Comparison of ENCODE assay signal across 1 cellular context in the genomic region with DNA sequence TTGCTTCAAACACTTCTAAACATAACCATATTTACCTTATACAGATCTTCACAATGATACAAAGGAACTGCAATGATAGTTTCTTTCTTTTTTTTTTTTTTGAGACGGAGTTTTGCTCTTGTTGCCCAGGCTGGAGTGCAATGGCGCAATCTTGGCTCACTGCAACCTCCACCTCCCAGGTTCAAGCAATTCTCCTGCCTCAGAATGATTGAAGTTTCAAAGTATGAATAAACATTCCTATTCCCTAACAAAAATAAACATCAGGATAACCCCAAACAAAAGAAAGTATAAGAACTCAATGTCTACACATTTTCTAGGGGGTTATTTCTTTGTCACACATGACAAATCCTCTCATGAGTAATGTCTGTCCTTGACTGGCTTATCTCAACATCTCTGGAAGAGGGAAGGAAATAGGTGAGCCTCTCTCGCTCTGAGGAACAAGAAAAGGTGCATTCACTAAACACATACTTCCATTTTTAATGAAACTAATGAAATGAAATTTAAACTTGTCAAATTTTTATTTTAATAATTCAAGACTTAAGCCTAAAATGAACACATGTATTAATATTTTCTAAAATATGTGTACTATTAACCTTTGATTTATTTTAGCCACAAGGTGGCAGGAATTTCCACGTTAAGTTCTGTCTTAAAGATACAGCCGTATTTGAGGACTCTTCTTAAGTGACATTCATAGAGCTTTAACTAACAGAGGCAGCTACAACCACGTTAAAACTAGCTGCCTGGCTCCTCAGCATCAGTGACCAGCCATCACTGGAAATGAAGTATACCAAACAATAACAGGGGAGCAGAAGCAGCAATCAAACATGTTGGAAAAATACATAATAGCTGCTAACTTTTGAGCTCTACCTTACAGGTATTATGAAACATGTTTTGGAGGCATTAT.
TF ChIP-seq lines count a peak whose summit lies in the region.

No MANE protein-coding gene starts in this region.

TF ChIP-seq in K562, 482 proteins besides CTCF, POLR2A, EP300 and RAD21 (continued from another document):
- TF ChIP-seq, protein P1, sequence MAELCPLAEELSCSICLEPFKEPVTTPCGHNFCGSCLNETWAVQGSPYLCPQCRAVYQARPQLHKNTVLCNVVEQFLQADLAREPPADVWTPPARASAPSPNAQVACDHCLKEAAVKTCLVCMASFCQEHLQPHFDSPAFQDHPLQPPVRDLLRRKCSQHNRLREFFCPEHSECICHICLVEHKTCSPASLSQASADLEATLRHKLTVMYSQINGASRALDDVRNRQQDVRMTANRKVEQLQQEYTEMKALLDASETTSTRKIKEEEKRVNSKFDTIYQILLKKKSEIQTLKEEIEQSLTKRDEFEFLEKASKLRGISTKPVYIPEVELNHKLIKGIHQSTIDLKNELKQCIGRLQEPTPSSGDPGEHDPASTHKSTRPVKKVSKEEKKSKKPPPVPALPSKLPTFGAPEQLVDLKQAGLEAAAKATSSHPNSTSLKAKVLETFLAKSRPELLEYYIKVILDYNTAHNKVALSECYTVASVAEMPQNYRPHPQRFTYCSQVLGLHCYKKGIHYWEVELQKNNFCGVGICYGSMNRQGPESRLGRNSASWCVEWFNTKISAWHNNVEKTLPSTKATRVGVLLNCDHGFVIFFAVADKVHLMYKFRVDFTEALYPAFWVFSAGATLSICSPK (IDR thresholded peaks at IDR 0.05; ENCODE audit: borderline replicate concordance), result no peak
- TF ChIP-seq PTTG1 (tag; IDR thresholded peaks at IDR 0.05; ENCODE audit: low read depth), result no peak
- TF ChIP-seq C11orf30 (IDR thresholded peaks at IDR 0.05; ENCODE audit: low read depth), result no peak
- TF ChIP-seq, protein P2, sequence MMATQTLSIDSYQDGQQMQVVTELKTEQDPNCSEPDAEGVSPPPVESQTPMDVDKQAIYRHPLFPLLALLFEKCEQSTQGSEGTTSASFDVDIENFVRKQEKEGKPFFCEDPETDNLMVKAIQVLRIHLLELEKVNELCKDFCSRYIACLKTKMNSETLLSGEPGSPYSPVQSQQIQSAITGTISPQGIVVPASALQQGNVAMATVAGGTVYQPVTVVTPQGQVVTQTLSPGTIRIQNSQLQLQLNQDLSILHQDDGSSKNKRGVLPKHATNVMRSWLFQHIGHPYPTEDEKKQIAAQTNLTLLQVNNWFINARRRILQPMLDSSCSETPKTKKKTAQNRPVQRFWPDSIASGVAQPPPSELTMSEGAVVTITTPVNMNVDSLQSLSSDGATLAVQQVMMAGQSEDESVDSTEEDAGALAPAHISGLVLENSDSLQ (IDR thresholded peaks at IDR 0.05), result peak; percentile 23; the same call in 1 of the 2 replicates
- TF ChIP-seq ETV1 (tag; conservative IDR thresholded peaks at IDR 0.05; ENCODE audit: low read depth), result no peak
- no peak for TF ChIP-seq MYBL2 (IDR thresholded peaks at IDR 0.05; ENCODE audit: low read depth)
- no peak for TF ChIP-seq MYBL2 (CRISPR knock-in tag; IDR thresholded peaks at IDR 0.05; ENCODE audit: borderline replicate concordance)
- TF ChIP-seq FOSL1 (tag; conservative IDR thresholded peaks at IDR 0.05), result peak; percentile 74
- TF ChIP-seq SMARCA4 (IDR thresholded peaks at IDR 0.05), result 0 out of 2 replicates have a peak, but pooled peaks have one; percentile 42
- TF ChIP-seq, protein P3, sequence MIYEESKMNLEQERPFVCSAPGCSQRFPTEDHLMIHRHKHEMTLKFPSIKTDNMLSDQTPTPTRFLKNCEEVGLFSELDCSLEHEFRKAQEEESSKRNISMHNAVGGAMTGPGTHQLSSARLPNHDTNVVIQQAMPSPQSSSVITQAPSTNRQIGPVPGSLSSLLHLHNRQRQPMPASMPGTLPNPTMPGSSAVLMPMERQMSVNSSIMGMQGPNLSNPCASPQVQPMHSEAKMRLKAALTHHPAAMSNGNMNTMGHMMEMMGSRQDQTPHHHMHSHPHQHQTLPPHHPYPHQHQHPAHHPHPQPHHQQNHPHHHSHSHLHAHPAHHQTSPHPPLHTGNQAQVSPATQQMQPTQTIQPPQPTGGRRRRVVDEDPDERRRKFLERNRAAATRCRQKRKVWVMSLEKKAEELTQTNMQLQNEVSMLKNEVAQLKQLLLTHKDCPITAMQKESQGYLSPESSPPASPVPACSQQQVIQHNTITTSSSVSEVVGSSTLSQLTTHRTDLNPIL (CRISPR knock-in tag; IDR thresholded peaks at IDR 0.05), result no peak
- TF ChIP-seq ZNF165 (CRISPR knock-in tag; IDR thresholded peaks at IDR 0.05; ENCODE audit: borderline replicate concordance), result no peak
- peak; percentile 56; the same call in 1 of the 2 replicates for TF ChIP-seq ZEB2 (IDR thresholded peaks at IDR 0.05)
- 0 out of 2 replicates have a peak, but pooled peaks have one; percentile 8 for TF ChIP-seq ARID1B (IDR thresholded peaks at IDR 0.05)
- TF ChIP-seq, protein P4, sequence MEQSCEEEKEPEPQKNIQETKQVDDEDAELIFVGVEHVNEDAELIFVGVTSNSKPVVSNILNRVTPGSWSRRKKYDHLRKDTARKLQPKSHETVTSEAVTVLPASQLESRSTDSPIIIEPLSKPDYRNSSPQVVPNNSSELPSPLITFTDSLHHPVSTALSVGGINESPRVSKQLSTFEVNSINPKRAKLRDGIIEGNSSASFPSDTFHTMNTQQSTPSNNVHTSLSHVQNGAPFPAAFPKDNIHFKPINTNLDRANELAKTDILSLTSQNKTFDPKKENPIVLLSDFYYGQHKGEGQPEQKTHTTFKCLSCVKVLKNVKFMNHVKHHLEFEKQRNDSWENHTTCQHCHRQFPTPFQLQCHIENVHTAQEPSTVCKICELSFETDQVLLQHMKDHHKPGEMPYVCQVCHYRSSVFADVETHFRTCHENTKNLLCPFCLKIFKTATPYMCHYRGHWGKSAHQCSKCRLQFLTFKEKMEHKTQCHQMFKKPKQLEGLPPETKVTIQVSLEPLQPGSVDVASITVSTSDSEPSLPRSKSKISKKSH (CRISPR knock-in tag; IDR thresholded peaks at IDR 0.05), result no peak
- TF ChIP-seq ZNF696 (CRISPR knock-in tag; conservative IDR thresholded peaks at IDR 0.05), result no peak
- TF ChIP-seq GATA2 (CRISPR knock-in tag; IDR thresholded peaks at IDR 0.05), result peak; percentile 83
- no peak for TF ChIP-seq ZNF277 (CRISPR knock-in tag; IDR thresholded peaks at IDR 0.05; ENCODE audit: borderline replicate concordance)
- TF ChIP-seq HMBOX1 (IDR thresholded peaks at IDR 0.05), result peak; percentile 65; the same call in 1 of the 2 replicates
- TF ChIP-seq CEBPB (tag; IDR thresholded peaks at IDR 0.05), result peak; percentile 84
- peak; percentile 87 for TF ChIP-seq ZFP91 (CRISPR knock-in tag; IDR thresholded peaks at IDR 0.05)
- TF ChIP-seq CEBPG (CRISPR knock-in tag; IDR thresholded peaks at IDR 0.05), result no peak
- peak in 1 of 2 experiments; percentile 15; a peak in 2 of 4 replicates for TF ChIP-seq CEBPG (tag; conservative IDR thresholded peaks at IDR 0.05 in 1 of 2, IDR thresholded peaks at IDR 0.05 in 1 of 2)
- TF ChIP-seq, protein P5, sequence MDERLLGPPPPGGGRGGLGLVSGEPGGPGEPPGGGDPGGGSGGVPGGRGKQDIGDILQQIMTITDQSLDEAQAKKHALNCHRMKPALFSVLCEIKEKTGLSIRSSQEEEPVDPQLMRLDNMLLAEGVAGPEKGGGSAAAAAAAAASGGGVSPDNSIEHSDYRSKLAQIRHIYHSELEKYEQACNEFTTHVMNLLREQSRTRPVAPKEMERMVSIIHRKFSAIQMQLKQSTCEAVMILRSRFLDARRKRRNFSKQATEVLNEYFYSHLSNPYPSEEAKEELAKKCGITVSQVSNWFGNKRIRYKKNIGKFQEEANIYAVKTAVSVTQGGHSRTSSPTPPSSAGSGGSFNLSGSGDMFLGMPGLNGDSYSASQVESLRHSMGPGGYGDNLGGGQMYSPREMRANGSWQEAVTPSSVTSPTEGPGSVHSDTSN (CRISPR knock-in tag; IDR thresholded peaks at IDR 0.05; ENCODE audit: low read depth), result no peak
- TF ChIP-seq, protein P5 (tag; conservative IDR thresholded peaks at IDR 0.05; ENCODE audit: low read depth), result peak; percentile 58; the same call in 1 of the 2 replicates
TF ChIP-seq in K562: peak in this region for 14.
